ENCODE assay signal across 12 cellular contexts in genomic region chr15:50260969-50261496, GRCh38. TPM values are rescaled to one million over a fixed set of nuclear protein-coding genes. Genes with fewer than 3 reads are reported as not detected.
DNase-seq lines count a peak whose midpoint lies in the region; ATAC-seq, FAIRE-seq and TF ChIP-seq lines count a peak whose summit lies in the region.
"Had no signal": no experiment of that assay in that cellular context is flagged by ENCODE, and none has a peak within 500 bp of the region (broad histone marks: within the 10 kb centered on the region; RNA-seq: fewer than 3 reads in every experiment).

No MANE protein-coding gene starts in this region.

- peaks cover 3% of the 10 kb centered on the region for H3K4me1 ChIP-seq in astrocyte (ENCODE audit: insufficient read depth, low read length)
- no peaks in the 10 kb centered on the region for H3K4me1 ChIP-seq in colonic mucosa
- H3K4me1 ChIP-seq: adrenal gland had no signal

- no peak overlapping the region for H3K27ac Mint-ChIP-seq in astrocyte (ENCODE audit: unreplicated experiment)

- H3K36me3 Mint-ChIP-seq in astrocyte (ENCODE audit: low read depth, unreplicated experiment), result no peaks in the 10 kb centered on the region

- peaks cover 8% of the 10 kb centered on the region for H3K27me3 ChIP-seq in astrocyte (ENCODE audit: insufficient read depth, low read length)
- H3K27me3 ChIP-seq in colonic mucosa, result no peaks in the 10 kb centered on the region
- H3K27me3 ChIP-seq: adrenal gland had no signal

- ATAC-seq in GM19351 (IDR thresholded peaks at IDR 0.05; ENCODE audit: unreplicated experiment) (peak; percentile 56), HG03354 (IDR thresholded peaks at IDR 0.05; ENCODE audit: poor library complexity, severe bottlenecking, unreplicated experiment) (peak; percentile 69)

- no peak overlapping the region for H3K9ac ChIP-seq in astrocyte (ENCODE audit: low read length)
- no peak overlapping the region for H3K9ac ChIP-seq in colonic mucosa (ENCODE audit: low read depth in 2 of 2, low read length in 2 of 2)

- H3K27ac ChIP-seq in astrocyte (ENCODE audit: low read depth, low read length) (no peak overlapping the region), colonic mucosa (no peak overlapping the region)
- H3K27ac ChIP-seq: adrenal gland, HL-60 had no signal

- no peaks in the 10 kb centered on the region for H3K4me1 Mint-ChIP-seq in astrocyte (ENCODE audit: low read depth, unreplicated experiment)

- peaks cover 29% of the 10 kb centered on the region for H3K27me3 Mint-ChIP-seq in astrocyte (ENCODE audit: low read depth, unreplicated experiment)

- H3K4me3 Mint-ChIP-seq in astrocyte (ENCODE audit: unreplicated experiment), result no peak overlapping the region

- H3K36me3 ChIP-seq in astrocyte (ENCODE audit: insufficient read depth, low read length) (no peaks in the 10 kb centered on the region), colonic mucosa (no peaks in the 10 kb centered on the region)
- H3K36me3 ChIP-seq: adrenal gland had no signal

- no peak for TF ChIP-seq CTCF in astrocyte (IDR thresholded peaks at IDR 0.05; ENCODE audit: insufficient read depth, low read depth, low read length)
- no peak for TF ChIP-seq CTCF in colonic mucosa (IDR thresholded peaks at IDR 0.05)

- peak; percentile 63 for DNase-seq in GF-D8 (lab: John Stamatoyannopoulos, UW)
- DNase-seq in astrocyte (ENCODE audit: low read depth), result peak; percentile 15
- DNase-seq in epidermal melanocyte (ENCODE audit: insufficient read length, low spot score), result no peak
- no peak for DNase-seq in activated gamma-delta T cell treated with Interleukin-2 at 50 U/mL for 16 hours
- no peak for DNase-seq in AML-193 (lab: John Stamatoyannopoulos, UW)
- DNase-seq in colonic mucosa, result no peak
- DNase-seq: adrenal gland, mesenchymal stem cell, NCI-H446 had no signal

- intact Hi-C loops in colonic mucosa (cut with DNase I), result no loop called here

- H3K79me2 ChIP-seq in astrocyte (ENCODE audit: insufficient read depth, low read length), result no peaks in the 10 kb centered on the region

- no peak overlapping the region for H3K4me2 ChIP-seq in astrocyte (ENCODE audit: low read length)

- H3K4me3 ChIP-seq in astrocyte (ENCODE audit: insufficient read depth, low read depth, low read length) (no peak overlapping the region), colonic mucosa (no peak overlapping the region)
- H3K4me3 ChIP-seq: adrenal gland had no signal

- FAIRE-seq in astrocyte (lab: Jason Lieb, UNC), result no peak

- H3K9me3 ChIP-seq in astrocyte (ENCODE audit: insufficient read depth, low read depth, low read length) (no peaks in the 10 kb centered on the region), colonic mucosa (no peaks in the 10 kb centered on the region)
- H3K9me3 ChIP-seq: adrenal gland had no signal

- no peaks in the 10 kb centered on the region for H4K20me1 ChIP-seq in astrocyte (ENCODE audit: insufficient read depth, low read length)

- H2AFZ ChIP-seq in astrocyte (ENCODE audit: low read depth, low read length), result no peak overlapping the region

- H3K9me3 Mint-ChIP-seq in astrocyte (ENCODE audit: unreplicated experiment), result peaks cover 5% of the 10 kb centered on the region

RNA-seq across cellular contexts. Expression of gene HDC, which starts 4.5 kb away (rescaled TPM):
- not detected in 2 replicates for total RNA-seq in astrocyte
- 1 to 10 TPM; 2.0 to 4.1 TPM for total RNA-seq in colonic mucosa

Comparison
In these comparisons a context has a peak if more than half of its experiments do, and no peak if none do; other contexts are left out.
1. DNase-seq: peak in GF-D8 (single experiment) and astrocyte (single experiment); none in epidermal melanocyte (single experiment), activated gamma-delta T cell treated with Interleukin-2 at 50 U/mL for 16 hours (single experiment), AML-193 (0 of 2) and colonic mucosa (single experiment).